Comparison of ENCODE assay signal across 8 cellular contexts in the genomic region with DNA sequence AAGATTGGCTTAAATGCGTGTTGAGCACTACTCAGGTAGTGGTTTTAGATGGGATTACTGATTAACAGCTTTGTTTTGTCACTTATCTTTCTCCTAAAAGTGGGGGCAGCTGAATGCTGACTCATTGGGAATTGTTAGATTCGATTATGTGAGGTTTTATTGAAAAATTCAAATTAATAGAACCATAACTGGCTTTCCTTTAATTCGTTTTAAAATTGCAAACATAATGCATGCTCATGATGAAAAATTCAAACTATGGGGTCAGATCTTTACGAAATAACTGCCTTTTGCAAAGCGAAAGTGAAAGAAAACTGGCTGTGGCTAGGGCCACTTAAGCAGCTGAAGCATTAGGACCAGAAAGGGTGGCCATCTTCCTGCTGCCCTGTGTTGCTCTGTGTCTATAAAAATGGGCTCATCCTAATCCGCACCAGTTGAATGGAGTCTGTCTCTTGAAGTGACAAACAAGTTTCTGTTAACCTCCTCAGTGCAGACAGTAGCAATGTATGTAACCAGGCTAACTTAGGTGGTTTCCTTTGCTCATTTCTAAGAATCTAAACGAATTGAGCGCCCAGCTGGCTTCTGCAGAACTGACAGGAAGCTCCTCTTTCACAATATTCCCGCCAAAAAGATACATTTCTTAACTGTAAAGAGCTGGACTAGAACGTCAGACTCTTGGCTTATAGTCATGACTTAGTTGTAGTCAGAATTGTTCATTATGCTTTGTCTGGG.
DNase-seq lines count a peak whose midpoint lies in the region; ATAC-seq and TF ChIP-seq lines count a peak whose summit lies in the region.

No MANE protein-coding gene starts in this region.

- peak overlapping the region; percentile 67 for H3K9ac ChIP-seq in BLaER1

- H3K27ac ChIP-seq in BLaER1 (peak overlapping the region; percentile 73), skin epidermis (peak overlapping the region in 17 of 21 experiments; percentile 3 to 88 (median 55))

- peaks cover 24% of the 10 kb centered on the region for H3K4me1 ChIP-seq in BLaER1

- no peak for TF ChIP-seq CTCF in fibroblast of pulmonary artery (IDR thresholded peaks at IDR 0.05; ENCODE audit: low read length, missing control alignments)

- ATAC-seq in GM19455 (IDR thresholded peaks at IDR 0.05; ENCODE audit: unreplicated experiment) = no peak

- H3K27me3 ChIP-seq in BLaER1 = no peaks in the 10 kb centered on the region

- in situ Hi-C loops in KBM-7 (cut with MboI; ENCODE audit: low pct_unique_long_range_greater_than_20kb, low sequenced_read_pairs) = no loop called here

- no peaks in the 10 kb centered on the region for H3K9me3 ChIP-seq in BLaER1

- DNase-seq in GM19240 (ENCODE audit: insufficient read length, low spot score) = peak; percentile 25
- peak; percentile 92 for DNase-seq in KBM-7
- DNase-seq in activated CD4-positive, alpha-beta T cell treated with anti-CD3 and anti-CD28 coated beads, Interleukin-2, amount 50 U/mL, for 24 hours (ENCODE audit: low read depth in 1 of 2, low spot score in 1 of 2) = peak; percentile 13 to 34
- peak; percentile 73 for DNase-seq in fibroblast of pulmonary artery (ENCODE audit: low read depth)
- DNase-seq in T-helper 9 cell = no peak

- peaks cover 79% of the 10 kb centered on the region for H3K36me3 ChIP-seq in BLaER1

- peak overlapping the region; percentile 55 for H3K4me3 ChIP-seq in BLaER1
- H3K4me3 ChIP-seq in fibroblast of pulmonary artery (replicated peaks; ENCODE audit: low read depth, low read length) = no peak overlapping the region
- peak overlapping the region in 5 of 7 experiments; percentile 1 to 18 (median 8) for H3K4me3 ChIP-seq in skin epidermis

- peak overlapping the region; percentile 75 for H3K4me2 ChIP-seq in BLaER1

- H4K20me1 ChIP-seq in BLaER1 = no peaks in the 10 kb centered on the region
